Comparison of ENCODE assay signal across 27 cellular contexts in genomic region chr12:106709068-106709511, GRCh38.
DNase-seq lines count a peak whose midpoint lies in the region; ATAC-seq, FAIRE-seq and TF ChIP-seq lines count a peak whose summit lies in the region.
"Had no signal": no experiment of that assay in that cellular context is flagged by ENCODE, and none has a peak within 500 bp of the region (broad histone marks: within the 10 kb centered on the region; RNA-seq: fewer than 3 reads in every experiment).

No MANE protein-coding gene starts in this region.

- H3K23ac ChIP-seq in IMR-90 (ENCODE audit: low read depth, low read length), result no peak overlapping the region
- no peak overlapping the region for H3K23ac ChIP-seq in H1 (ENCODE audit: insufficient read length)
- no peak overlapping the region for H3K23ac ChIP-seq in neuronal stem cell (ENCODE audit: low read depth, low read length, poor library complexity)

- no peak overlapping the region for H3K9ac ChIP-seq in IMR-90 (ENCODE audit: low read depth, low read length)
- H3K9ac ChIP-seq in H1 (replicated peaks in 1 of 4; ENCODE audit: extremely low read depth in 1 of 4, low read depth in 3 of 4, low read length in 3 of 4), result no peak overlapping the region
- H3K9ac ChIP-seq in neuronal stem cell (ENCODE audit: low read depth, low read length, poor library complexity), result no peak overlapping the region

- H3K79me1 ChIP-seq in IMR-90 (ENCODE audit: low read depth in 1 of 2, low read length in 2 of 2) (no peaks in the 10 kb centered on the region), H1 (ENCODE audit: low read depth, low read length) (no peaks in the 10 kb centered on the region), neuronal stem cell (ENCODE audit: low read depth, low read length) (no peaks in the 10 kb centered on the region)

- no peak overlapping the region for H2AFZ ChIP-seq in IMR-90 (replicated peaks; ENCODE audit: low read length, poor library complexity)
- no peak overlapping the region for H2AFZ ChIP-seq in H1 (ENCODE audit: low read length)
- H2AFZ ChIP-seq in neuronal stem cell (ENCODE audit: low read length), result no peak overlapping the region

- no peak overlapping the region for H3K56ac ChIP-seq in IMR-90 (ENCODE audit: extremely low read depth, insufficient read depth, low read length)
- H3K56ac ChIP-seq in H1 (replicated peaks; ENCODE audit: insufficient read length, low read depth, low read length), result no peak overlapping the region

- H3K27me3 ChIP-seq in IMR-90 (ENCODE audit: control insufficient read depth, insufficient read depth, low read length), result peaks cover 18% of the 10 kb centered on the region
- H3K27me3 ChIP-seq in H1 (replicated peaks in 1 of 4; ENCODE audit: control insufficient read depth in 3 of 4, extremely low read depth in 1 of 4, insufficient read depth in 3 of 4, low read length in 3 of 4), result peaks cover 0 to 4% (median 0%) of the 10 kb centered on the region in 4 experiments; a peak in 1 of 7 replicates
- H3K27me3 ChIP-seq in neuronal stem cell (ENCODE audit: control insufficient read depth in 3 of 3, insufficient read depth in 3 of 3, low read depth in 1 of 3, low read length in 3 of 3), result peaks cover 0 to 3% (median 0%) of the 10 kb centered on the region in 3 experiments
- H3K27me3 ChIP-seq: suprapubic skin, vagina had no signal

- H3K36me3 ChIP-seq in IMR-90 (ENCODE audit: control insufficient read depth, insufficient read depth, low read length) (no peaks in the 10 kb centered on the region), H1 (ENCODE audit: control insufficient read depth in 2 of 4, insufficient read depth in 4 of 4, low read length in 3 of 4) (no peaks in the 10 kb centered on the region), neuronal stem cell (replicated peaks in 1 of 2; ENCODE audit: control insufficient read depth in 2 of 2, insufficient read depth in 2 of 2, low read length in 2 of 2) (peaks cover 0 to 100% of the 10 kb centered on the region in 2 donors)
- H3K36me3 ChIP-seq: suprapubic skin, vagina had no signal

- DNase-seq in DMS79 (lab: John Stamatoyannopoulos, UW), result peak; percentile 79
- no peak for DNase-seq in IMR-90
- DNase-seq in H1 (ENCODE audit: low read depth in 1 of 2, low spot score in 2 of 2), result no peak
- DNase-seq in neuronal stem cell (ENCODE audit: low spot score), result no peak
- DNase-seq in activated naive CD8-positive, alpha-beta T cell treated with anti-CD3 and anti-CD28 coated beads for 36 hours, result no peak
- no peak for DNase-seq in activated naive CD4-positive, alpha-beta T cell treated with anti-CD3 and anti-CD28 coated beads, Interleukin-2, amount 10 ng/mL, durations not matched to agents 7 days and 5 days
- DNase-seq: activated CD4-positive, alpha-beta memory T cell treated with anti-CD3 and anti-CD28 coated beads for 36 hours; activated naive CD8-positive, alpha-beta T cell treated with anti-CD3 and anti-CD28 coated beads, Interleukin-2, amount 10 ng/mL, durations not matched to agents 7 days and 5 days; CD4-positive, alpha-beta memory T cell; central memory CD4-positive, alpha-beta T cell; dermis blood vessel endothelial cell; GOT3; NCI-H187; NCI-H2227 treated with DMSO at 0.1 percent for 48 hours; NCI-H82; nucleus accumbens; OCI-M1; Right ventricle myocardium superior; stimulated activated CD4-positive, alpha-beta T cell treated with anti-CD3 and anti-CD28 coated beads, Interleukin-4, amount 100 ng/mL, for 1 hour; SW 1271 had no signal

- H3K4me3 ChIP-seq in IMR-90 (ENCODE audit: insufficient read depth, low read depth, low read length), result no peak overlapping the region
- H3K4me3 ChIP-seq in H1 (ENCODE audit: extremely low read depth in 1 of 4, insufficient read depth in 2 of 4, low read depth in 3 of 4, low read length in 4 of 4), result no peak overlapping the region
- no peak overlapping the region for H3K4me3 ChIP-seq in neuronal stem cell (ENCODE audit: low read length in 2 of 2)
- H3K4me3 ChIP-seq: suprapubic skin, vagina had no signal

- H3K4me2 ChIP-seq in IMR-90 (ENCODE audit: low read depth, low read length), result no peak overlapping the region
- no peak overlapping the region for H3K4me2 ChIP-seq in H1 (ENCODE audit: insufficient read depth in 1 of 2, low read depth in 2 of 2, low read length in 2 of 2)
- no peak overlapping the region for H3K4me2 ChIP-seq in neuronal stem cell (ENCODE audit: insufficient read depth, low read length, poor library complexity, severe bottlenecking)

- TF ChIP-seq CTCF in IMR-90 (conservative IDR thresholded peaks at IDR 0.05; ENCODE audit: low read depth, low read length), result no peak
- TF ChIP-seq CTCF in H1 (IDR thresholded peaks at IDR 0.05; ENCODE audit: control extremely low read depth in 1 of 3, insufficient read depth in 1 of 3, low read depth in 1 of 3, low read length in 3 of 3), result peak in 2 of 3 experiments; percentile 16 to 35; a peak in 2 of 4 replicates

- H3K9me3 Mint-ChIP-seq in activated naive CD8-positive, alpha-beta T cell treated with anti-CD3 and anti-CD28 coated beads for 36 hours, result no peaks in the 10 kb centered on the region
- H3K9me3 Mint-ChIP-seq in activated naive CD4-positive, alpha-beta T cell treated with anti-CD3 and anti-CD28 coated beads, Interleukin-2, amount 10 ng/mL, durations not matched to agents 7 days and 5 days, result no peaks in the 10 kb centered on the region
- H3K9me3 Mint-ChIP-seq: activated CD4-positive, alpha-beta memory T cell treated with anti-CD3 and anti-CD28 coated beads for 36 hours; activated naive CD8-positive, alpha-beta T cell treated with anti-CD3 and anti-CD28 coated beads, Interleukin-2, amount 10 ng/mL, durations not matched to agents 7 days and 5 days; memory B cell; stimulated activated memory B cell treated with anti-CD40 and anti-IgM and Interleukin-4, amounts not matched to agents 10 μg/mL and 1 μg/mL and 100 μg/mL, for 72 hours had no signal

- H3K14ac ChIP-seq in IMR-90 (replicated peaks; ENCODE audit: low read depth, low read length) (no peak overlapping the region), H1 (ENCODE audit: insufficient read length) (no peak overlapping the region), neuronal stem cell (ENCODE audit: low read length) (no peak overlapping the region)

- CTCF ChIA-PET in IMR-90 (lab: Yijun Ruan, JAX) (no interaction called here), H1 (lab: Charles Lee; ENCODE audit: partially characterized antibody) (interaction anchor here (0.6 to 2.3 kb wide), 13 partner anchors 11 to 132 kb away, joined by 3 to 6 read pairs (median 3); no protein-coding TSS in a partner anchor)
- CTCF ChIA-PET in activated naive CD4-positive, alpha-beta T cell treated with anti-CD3 and anti-CD28 coated beads, Interleukin-2, amount 10 ng/mL, durations not matched to agents 7 days and 5 days (lab: Charles Lee), result no interaction called here

- H4K20me1 ChIP-seq in IMR-90 (ENCODE audit: insufficient read depth, low read length), result no peaks in the 10 kb centered on the region
- no peaks in the 10 kb centered on the region for H4K20me1 ChIP-seq in H1 (replicated peaks in 1 of 2; ENCODE audit: control insufficient read depth in 1 of 2, insufficient read depth in 2 of 2, low read length in 2 of 2)

- no CpG with 5 or more reads among the region's 8 CpGs for WGBS in IMR-90 (ENCODE audit: extremely low coverage in 2 of 2, insufficient read length in 1 of 2), 2 experiments
- 82% methylated on average over 8 of the region's 8 CpGs; no CpG with 5 or more reads in 1 of the 2 experiments for WGBS in H1 (ENCODE audit: extremely low coverage in 1 of 2, insufficient coverage in 1 of 2, insufficient read length in 1 of 2, insufficient replicate concordance in 2 of 2, low coverage in 1 of 2, low lambda C conversion rate in 2 of 2, missing lambda C conversion rate in 1 of 2), 2 experiments
- WGBS in neuronal stem cell (ENCODE audit: extremely low coverage in 2 of 2, insufficient read length in 2 of 2, insufficient replicate concordance in 1 of 2), 2 donors, result no CpG with 5 or more reads among the region's 8 CpGs

- H3K4ac ChIP-seq in IMR-90 (ENCODE audit: low read depth, low read length), result no peak overlapping the region
- H3K4ac ChIP-seq in H1 (replicated peaks; ENCODE audit: insufficient read length, low read depth, low read length), result no peak overlapping the region
- H3K4ac ChIP-seq in neuronal stem cell (ENCODE audit: low read length), result no peak overlapping the region

- no peak overlapping the region for H3K27ac Mint-ChIP-seq in activated naive CD8-positive, alpha-beta T cell treated with anti-CD3 and anti-CD28 coated beads for 36 hours
- no peak overlapping the region for H3K27ac Mint-ChIP-seq in activated naive CD4-positive, alpha-beta T cell treated with anti-CD3 and anti-CD28 coated beads, Interleukin-2, amount 10 ng/mL, durations not matched to agents 7 days and 5 days
- H3K27ac Mint-ChIP-seq: activated CD4-positive, alpha-beta memory T cell treated with anti-CD3 and anti-CD28 coated beads for 36 hours; activated naive CD8-positive, alpha-beta T cell treated with anti-CD3 and anti-CD28 coated beads, Interleukin-2, amount 10 ng/mL, durations not matched to agents 7 days and 5 days; CD4-positive, alpha-beta memory T cell; memory B cell; stimulated activated memory B cell treated with anti-CD40 and anti-IgM and Interleukin-4, amounts not matched to agents 10 μg/mL and 1 μg/mL and 100 μg/mL, for 72 hours had no signal

- in situ Hi-C loops in IMR-90 (cut with MboI; ENCODE audit: low sequenced_read_pairs), result no loop called here

- H2BK120ac ChIP-seq in IMR-90 (ENCODE audit: low read depth, low read length) (no peak overlapping the region), H1 (replicated peaks; ENCODE audit: low read depth, low read length) (no peak overlapping the region), neuronal stem cell (ENCODE audit: low read depth, low read length) (no peak overlapping the region)

- TF ChIP-seq EP300 in H1 (IDR thresholded peaks at IDR 0.05; ENCODE audit: borderline replicate concordance in 1 of 2, low read depth in 2 of 2, low read length in 2 of 2), result no peak

- POLR2A ChIA-PET in IMR-90 (lab: Charles Lee; ENCODE audit: unreplicated experiment) (no interaction called here), H1 (lab: Charles Lee; ENCODE audit: partially characterized antibody) (interaction anchor here (1.3 kb wide), 1 partner anchor 16 kb away, joined by 3 read pairs; no protein-coding TSS in a partner anchor)

- intact Hi-C loops in IMR-90 (cut with micrococcal nuclease), result no loop called here

- H2BK12ac ChIP-seq in H1 (ENCODE audit: low read depth, low read length) (no peak overlapping the region), neuronal stem cell (ENCODE audit: low read length) (peak overlapping the region; percentile 25)

- no peak for FAIRE-seq in H1 (lab: Jason Lieb, UNC)
- FAIRE-seq: astrocyte, endothelial cell of umbilical vein had no signal

- TF ChIP-seq RAD21 in IMR-90 (IDR thresholded peaks at IDR 0.05; ENCODE audit: low read length) (no peak), H1 (IDR thresholded peaks at IDR 0.05 in 1 of 2, conservative IDR thresholded peaks at IDR 0.05 in 1 of 2; ENCODE audit: low read depth in 2 of 2, low read length in 2 of 2) (peak in 1 of 2 experiments; percentile 34; a peak in 1 of 4 replicates)

- H4K5ac ChIP-seq in IMR-90 (ENCODE audit: low read depth, low read length) (no peak overlapping the region), H1 (ENCODE audit: insufficient read length, low read depth, low read length) (no peak overlapping the region)

- dilution Hi-C loops in IMR-90 (cut with HindIII; ENCODE audit: low sequenced_read_pairs, unreplicated experiment), result no loop called here

- H3K27me3 Mint-ChIP-seq in activated naive CD8-positive, alpha-beta T cell treated with anti-CD3 and anti-CD28 coated beads for 36 hours, result peaks cover 3% of the 10 kb centered on the region
- H3K27me3 Mint-ChIP-seq in activated naive CD4-positive, alpha-beta T cell treated with anti-CD3 and anti-CD28 coated beads, Interleukin-2, amount 10 ng/mL, durations not matched to agents 7 days and 5 days, result no peaks in the 10 kb centered on the region
- H3K27me3 Mint-ChIP-seq: activated CD4-positive, alpha-beta memory T cell treated with anti-CD3 and anti-CD28 coated beads for 36 hours had no signal

- H3K27ac ChIP-seq in IMR-90 (ENCODE audit: insufficient read depth, low read length) (no peak overlapping the region), H1 (ENCODE audit: low read depth, low read length) (no peak overlapping the region), neuronal stem cell (replicated peaks; ENCODE audit: low read length) (no peak overlapping the region)
- H3K27ac ChIP-seq: suprapubic skin, vagina had no signal

- H3K4me3 Mint-ChIP-seq in activated naive CD8-positive, alpha-beta T cell treated with anti-CD3 and anti-CD28 coated beads for 36 hours, result no peak overlapping the region
- no peak overlapping the region for H3K4me3 Mint-ChIP-seq in activated naive CD4-positive, alpha-beta T cell treated with anti-CD3 and anti-CD28 coated beads, Interleukin-2, amount 10 ng/mL, durations not matched to agents 7 days and 5 days
- H3K4me3 Mint-ChIP-seq: activated CD4-positive, alpha-beta memory T cell treated with anti-CD3 and anti-CD28 coated beads for 36 hours; activated naive CD8-positive, alpha-beta T cell treated with anti-CD3 and anti-CD28 coated beads, Interleukin-2, amount 10 ng/mL, durations not matched to agents 7 days and 5 days; CD4-positive, alpha-beta memory T cell; memory B cell; stimulated activated memory B cell treated with anti-CD40 and anti-IgM and Interleukin-4, amounts not matched to agents 10 μg/mL and 1 μg/mL and 100 μg/mL, for 72 hours had no signal

- no peaks in the 10 kb centered on the region; the same call in 1 of the 2 replicates for H3K23me2 ChIP-seq in H1 (ENCODE audit: low read depth, low read length)

- H3K36me3 Mint-ChIP-seq in activated naive CD8-positive, alpha-beta T cell treated with anti-CD3 and anti-CD28 coated beads for 36 hours, result no peaks in the 10 kb centered on the region
- no peaks in the 10 kb centered on the region for H3K36me3 Mint-ChIP-seq in activated naive CD4-positive, alpha-beta T cell treated with anti-CD3 and anti-CD28 coated beads, Interleukin-2, amount 10 ng/mL, durations not matched to agents 7 days and 5 days
- H3K36me3 Mint-ChIP-seq: activated CD4-positive, alpha-beta memory T cell treated with anti-CD3 and anti-CD28 coated beads for 36 hours; activated naive CD8-positive, alpha-beta T cell treated with anti-CD3 and anti-CD28 coated beads, Interleukin-2, amount 10 ng/mL, durations not matched to agents 7 days and 5 days; CD4-positive, alpha-beta memory T cell; memory B cell; stimulated activated memory B cell treated with anti-CD40 and anti-IgM and Interleukin-4, amounts not matched to agents 10 μg/mL and 1 μg/mL and 100 μg/mL, for 72 hours had no signal

- no peak overlapping the region for H2BK5ac ChIP-seq in IMR-90 (ENCODE audit: low read depth, low read length, poor library complexity, severe bottlenecking)
- no peak overlapping the region for H2BK5ac ChIP-seq in H1 (ENCODE audit: low read depth, low read length)
- no peak overlapping the region for H2BK5ac ChIP-seq in neuronal stem cell (ENCODE audit: low read length)

- ATAC-seq in IMR-90 (ENCODE audit: low read depth) (no peak), HG03045 (IDR thresholded peaks at IDR 0.05; ENCODE audit: unreplicated experiment) (no peak)
- ATAC-seq: stimulated activated memory B cell treated with anti-CD40 and anti-IgM and Interleukin-4, amounts not matched to agents 10 μg/mL and 1 μg/mL and 100 μg/mL, for 72 hours had no signal

- H2BK15ac ChIP-seq in IMR-90 (ENCODE audit: low read depth, low read length), result no peak overlapping the region
- no peak overlapping the region for H2BK15ac ChIP-seq in H1 (ENCODE audit: low read length)
- peak overlapping the region; percentile 33 for H2BK15ac ChIP-seq in neuronal stem cell (ENCODE audit: low read length)

- H3K4me1 Mint-ChIP-seq in activated naive CD8-positive, alpha-beta T cell treated with anti-CD3 and anti-CD28 coated beads for 36 hours, result no peaks in the 10 kb centered on the region
- no peaks in the 10 kb centered on the region for H3K4me1 Mint-ChIP-seq in activated naive CD4-positive, alpha-beta T cell treated with anti-CD3 and anti-CD28 coated beads, Interleukin-2, amount 10 ng/mL, durations not matched to agents 7 days and 5 days
- H3K4me1 Mint-ChIP-seq: activated naive CD8-positive, alpha-beta T cell treated with anti-CD3 and anti-CD28 coated beads, Interleukin-2, amount 10 ng/mL, durations not matched to agents 7 days and 5 days; memory B cell; stimulated activated memory B cell treated with anti-CD40 and anti-IgM and Interleukin-4, amounts not matched to agents 10 μg/mL and 1 μg/mL and 100 μg/mL, for 72 hours had no signal

- H2AK5ac ChIP-seq in IMR-90 (ENCODE audit: low read depth, low read length) (no peak overlapping the region), H1 (ENCODE audit: low read depth, low read length) (no peak overlapping the region), neuronal stem cell (ENCODE audit: low read depth, low read length) (peak overlapping the region; percentile 1)

- no peaks in the 10 kb centered on the region for H3K79me2 ChIP-seq in H1 (ENCODE audit: control insufficient read depth in 1 of 2, insufficient read depth in 2 of 2, low read length in 2 of 2)

- H3K18ac ChIP-seq in IMR-90 (ENCODE audit: low read depth, low read length) (no peak overlapping the region), H1 (ENCODE audit: extremely low read depth, low read length) (no peak overlapping the region), neuronal stem cell (ENCODE audit: low read length) (peak overlapping the region; percentile 60)

- no peak overlapping the region for H4K8ac ChIP-seq in IMR-90 (ENCODE audit: low read depth in 2 of 2, low read length in 2 of 2)
- H4K8ac ChIP-seq in H1 (ENCODE audit: extremely low read depth, insufficient read depth, low read length), result no peak overlapping the region
- no peak overlapping the region for H4K8ac ChIP-seq in neuronal stem cell (ENCODE audit: low read depth, low read length)

- H4K91ac ChIP-seq in IMR-90 (ENCODE audit: insufficient read depth, low read depth, low read length) (no peak overlapping the region), H1 (replicated peaks; ENCODE audit: insufficient read length, low read length) (no peak overlapping the region), neuronal stem cell (ENCODE audit: low read depth, low read length, poor library complexity) (no peak overlapping the region)

- no TSS peak for BruUV-seq in IMR-90 (replicated peaks; lab: Mats Ljungman, UMichigan)

- H3K4me1 ChIP-seq in IMR-90 (ENCODE audit: control insufficient read depth, insufficient read depth, low read length) (no peaks in the 10 kb centered on the region), H1 (replicated peaks in 1 of 4; ENCODE audit: control insufficient read depth in 3 of 4, insufficient read depth in 4 of 4, low read length in 3 of 4) (peaks cover 2 to 23% (median 19%) of the 10 kb centered on the region in 4 experiments; a peak in 5 of 7 replicates), neuronal stem cell (ENCODE audit: control insufficient read depth in 2 of 2, insufficient read depth in 1 of 2, low read depth in 1 of 2, low read length in 2 of 2) (peaks cover 0 to 18% of the 10 kb centered on the region in 2 donors)
- H3K4me1 ChIP-seq: suprapubic skin, vagina had no signal

- H2AK9ac ChIP-seq in IMR-90 (replicated peaks; ENCODE audit: low read depth, low read length, poor library complexity), result peak overlapping the region; percentile 9

- no peak for TF ChIP-seq POLR2A in IMR-90 (IDR thresholded peaks at IDR 0.05; ENCODE audit: low read depth, low read length)
- no peak for TF ChIP-seq POLR2A in H1 (IDR thresholded peaks at IDR 0.05; ENCODE audit: control extremely low read depth in 1 of 2, low read depth in 2 of 2, low read length in 2 of 2)

- no peak overlapping the region for H2BK20ac ChIP-seq in IMR-90 (ENCODE audit: low read depth, low read length)
- H2BK20ac ChIP-seq in H1 (ENCODE audit: low read length), result no peak overlapping the region

- H3K9me3 ChIP-seq in IMR-90 (ENCODE audit: control insufficient read depth, insufficient read depth, low read length), result no peaks in the 10 kb centered on the region
- H3K9me3 ChIP-seq in H1 (ENCODE audit: insufficient read depth in 2 of 2, low read depth in 1 of 2, low read length in 1 of 2), result no peaks in the 10 kb centered on the region
- H3K9me3 ChIP-seq in neuronal stem cell (replicated peaks in 1 of 2; ENCODE audit: control insufficient read depth in 2 of 2, insufficient read depth in 1 of 2, low read depth in 1 of 2, low read length in 2 of 2), result peaks cover 0 to 4% of the 10 kb centered on the region in 2 donors
- H3K9me3 ChIP-seq: suprapubic skin, vagina had no signal

- no peaks in the 10 kb centered on the region for H3K9me1 ChIP-seq in IMR-90 (ENCODE audit: insufficient read depth, low read length)
